Comparison of ENCODE assay signal across 28 cellular contexts in genomic region chr9:9764821-9765220, GRCh38.
"Had no signal": no experiment of that assay in that cellular context is flagged by ENCODE, and none has a peak within 500 bp of the region (broad histone marks: within the 10 kb centered on the region; RNA-seq: fewer than 3 reads in every experiment).

No MANE protein-coding gene starts in this region.

- H3K9me3 ChIP-seq: adrenal gland, ascending aorta, gastrocnemius medialis, psoas muscle, right atrium auricular region had no signal

- DNase-seq: activated CD4-positive, alpha-beta memory T cell treated with anti-CD3 and anti-CD28 coated beads for 36 hours; activated CD4-positive, alpha-beta T cell treated with anti-CD3 and anti-CD28 coated beads, Interleukin-2, amount 10 ng/mL, durations not matched to agents 24 days and 14 days; activated CD4-positive, CD25-positive, alpha-beta regulatory T cell treated with anti-CD3 and anti-CD28 coated beads, Interleukin-2, amount 50 U/mL, for 72 hours; activated CD8-positive, alpha-beta memory T cell treated with anti-CD3 and anti-CD28 coated beads, Interleukin-2, amount 50 U/mL, for 4 hours; activated effector memory CD4-positive, alpha-beta T cell treated with anti-CD3 and anti-CD28 coated beads, Interleukin-2, amount 50 U/mL, for 16 hours; activated naive CD4-positive, alpha-beta T cell treated with anti-CD3 and anti-CD28 coated beads for 36 hours; activated naive CD8-positive, alpha-beta T cell treated with anti-CD3 and anti-CD28 coated beads for 36 hours; activated T-cell treated with anti-CD3 and anti-CD28 coated beads, Interleukin-2, amount 50 U/mL, for 1 hour; adrenal gland; cerebellar nuclear complex; cortex of kidney; gastrocnemius medialis; glutamatergic neuron; midbrain; naive thymus-derived CD4-positive, alpha-beta T cell; psoas muscle; stimulated activated CD4-positive, alpha-beta T cell treated with anti-CD3 and anti-CD28 coated beads, Interleukin-15, amount 100 ng/mL, for 24 hours; stimulated activated CD4-positive, alpha-beta T cell treated with anti-CD3 and anti-CD28 coated beads, Interleukin-2, amount 100 ng/mL, for 24 hours; stimulated activated naive B cell treated with anti-CD40 and anti-IgM and Interleukin-4, amounts not matched to agents 10 μg/mL and 1 μg/mL and 100 μg/mL, for 72 hours; stomach; T-helper 17 cell; T1000 had no signal

- FAIRE-seq: islet of Langerhans had no signal

- H3K4me1 ChIP-seq: adrenal gland, ascending aorta, esophagus muscularis mucosa, gastrocnemius medialis, parathyroid adenoma, psoas muscle, right atrium auricular region, stomach, tibial nerve had no signal

- H3K36me3 ChIP-seq: adrenal gland, ascending aorta, esophagus muscularis mucosa, gastrocnemius medialis, right atrium auricular region, stomach, tibial nerve had no signal

- ATAC-seq: gastrocnemius medialis; naive thymus-derived CD4-positive, alpha-beta T cell; psoas muscle; stimulated activated naive B cell treated with anti-CD40 and anti-IgM and Interleukin-4, amounts not matched to agents 10 μg/mL and 1 μg/mL and 100 μg/mL, for 72 hours; T-helper 17 cell had no signal

- H3K4me3 ChIP-seq: adrenal gland, esophagus muscularis mucosa, gastrocnemius medialis, psoas muscle, right atrium auricular region, stomach, tibial nerve had no signal

- H3K27me3 ChIP-seq: adrenal gland, ascending aorta, esophagus muscularis mucosa, gastrocnemius medialis, right atrium auricular region, stomach, tibial nerve had no signal

- H3K27ac ChIP-seq: adrenal gland, esophagus muscularis mucosa, gastrocnemius medialis, parathyroid adenoma, psoas muscle, right atrium auricular region, stomach, tibial nerve had no signal
